ENCODE assay signal across 13 cellular contexts in the genomic region with DNA sequence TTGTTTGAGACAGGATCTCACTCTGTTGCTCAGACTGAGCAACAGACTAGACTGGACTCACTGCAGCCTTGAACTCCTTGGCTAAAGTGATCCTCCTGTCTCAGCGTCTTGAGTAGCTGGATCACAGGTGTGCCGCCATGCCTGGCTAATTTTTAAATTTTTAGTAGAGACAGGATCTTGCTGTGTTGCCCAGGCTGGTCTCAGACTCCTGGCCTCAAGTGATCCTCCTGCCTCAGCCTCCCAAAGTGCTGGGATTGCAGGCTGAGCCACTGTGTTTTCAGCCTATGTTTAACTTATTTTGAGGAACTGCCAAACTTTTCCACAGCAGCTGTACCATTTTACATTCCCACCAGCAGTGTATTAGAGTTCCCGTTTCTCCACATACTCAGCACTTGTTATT. TPM values are rescaled to one million over a fixed set of nuclear protein-coding genes. Genes with fewer than 3 reads are reported as not detected.
DNase-seq lines count a peak whose midpoint lies in the region; ATAC-seq and TF ChIP-seq lines count a peak whose summit lies in the region.
"Had no signal": no experiment of that assay in that cellular context is flagged by ENCODE, and none has a peak within 500 bp of the region (broad histone marks: within the 10 kb centered on the region; RNA-seq: fewer than 3 reads in every experiment).

No MANE protein-coding gene starts in this region.

- H3K9me3 ChIP-seq in HEK293 (ENCODE audit: control insufficient read depth, insufficient read depth, low read depth, low read length), result no peaks in the 10 kb centered on the region
- H3K9me3 ChIP-seq: Caco-2, HAP-1 had no signal

- H3K36me3 ChIP-seq in HEK293 (ENCODE audit: control insufficient read depth in 2 of 2, insufficient read depth in 1 of 2, low read length in 2 of 2), result peaks cover 0 to 15% of the 10 kb centered on the region in 2 experiments; a peak in 2 of 3 replicates
- H3K36me3 ChIP-seq: HAP-1 had no signal

- no peak for DNase-seq in activated naive CD4-positive, alpha-beta T cell treated with anti-CD3 and anti-CD28 coated beads for 36 hours
- DNase-seq in activated naive CD4-positive, alpha-beta T cell (lab: John Stamatoyannopoulos, UW), result no peak
- DNase-seq in GM10266 (ENCODE audit: extremely low spot score) (no peak), middle frontal gyrus (ENCODE audit: extremely low spot score, low spot score) (no peak)
- DNase-seq: BE2C; C1 segment of cervical spinal cord; Caco-2; CD4-positive, alpha-beta T cell; GM23248 had no signal

- POLR2A ChIA-PET in HEK293 (lab: Yijun Ruan, JAX), result no interaction called here

- intact Hi-C loops in activated naive CD4-positive, alpha-beta T cell treated with anti-CD3 and anti-CD28 coated beads for 36 hours (cut with micrococcal nuclease), result no loop called here

- CTCF ChIA-PET in activated naive CD4-positive, alpha-beta T cell treated with anti-CD3 and anti-CD28 coated beads for 36 hours (lab: Charles Lee), result no interaction called here
- CTCF ChIA-PET in HEK293 (lab: Yijun Ruan, JAX), result interaction anchor here (0.7 kb wide), 1 partner anchor 522 kb away, joined by 3 read pairs; no protein-coding TSS in a partner anchor

- H3K27ac ChIP-seq in HEK293 (ENCODE audit: extremely low read depth, low read depth, low read length), result no peak overlapping the region
- H3K27ac ChIP-seq: GM23248 had no signal

- no peak overlapping the region for H3K4me3 ChIP-seq in HEK293 (ENCODE audit: low read depth, low read length)
- H3K4me3 ChIP-seq: GM23248, HAP-1 had no signal

- H3K4me3 Mint-ChIP-seq in activated naive CD4-positive, alpha-beta T cell treated with anti-CD3 and anti-CD28 coated beads for 36 hours, result no peak overlapping the region
- peak overlapping the region; percentile 21 for H3K4me3 Mint-ChIP-seq in activated T-helper 17 cell treated with anti-CD3 and anti-CD28 coated beads, Interleukin-2, amount 50 U/mL, for 72 hours
- H3K4me3 Mint-ChIP-seq: CD4-positive, alpha-beta T cell; IgD-negative memory B cell had no signal

- peaks cover 47% of the 10 kb centered on the region for H3K36me3 Mint-ChIP-seq in activated naive CD4-positive, alpha-beta T cell treated with anti-CD3 and anti-CD28 coated beads for 36 hours (ENCODE audit: low read depth)
- peaks cover 87% of the 10 kb centered on the region for H3K36me3 Mint-ChIP-seq in activated T-helper 17 cell treated with anti-CD3 and anti-CD28 coated beads, Interleukin-2, amount 50 U/mL, for 72 hours (ENCODE audit: low read depth)

- TF ChIP-seq CTCF in HEK293 (tag by site-specific recombination; IDR thresholded peaks at IDR 0.05), result no peak
- TF ChIP-seq CTCF in GM10266 (IDR thresholded peaks at IDR 0.05; ENCODE audit: control insufficient read depth, insufficient read depth, low read depth, missing control alignments), result no peak

- peaks cover 87% of the 10 kb centered on the region for H3K4me1 Mint-ChIP-seq in activated naive CD4-positive, alpha-beta T cell treated with anti-CD3 and anti-CD28 coated beads for 36 hours (ENCODE audit: low read depth)
- peaks cover 63% of the 10 kb centered on the region for H3K4me1 Mint-ChIP-seq in activated T-helper 17 cell treated with anti-CD3 and anti-CD28 coated beads, Interleukin-2, amount 50 U/mL, for 72 hours

- no peak for ATAC-seq in activated T-helper 17 cell treated with anti-CD3 and anti-CD28 coated beads, Interleukin-2, amount 50 U/mL, for 72 hours (replicated peaks)

- H3K4me1 ChIP-seq in HEK293 (ENCODE audit: control insufficient read depth, insufficient read depth, low read length), result peaks cover 10% of the 10 kb centered on the region; the same call in 1 of the 2 replicates
- H3K4me1 ChIP-seq: Caco-2 had no signal

- peaks cover 1% of the 10 kb centered on the region for H3K9me3 Mint-ChIP-seq in activated naive CD4-positive, alpha-beta T cell treated with anti-CD3 and anti-CD28 coated beads for 36 hours
- no peaks in the 10 kb centered on the region for H3K9me3 Mint-ChIP-seq in activated T-helper 17 cell treated with anti-CD3 and anti-CD28 coated beads, Interleukin-2, amount 50 U/mL, for 72 hours
- H3K9me3 Mint-ChIP-seq: CD4-positive, alpha-beta T cell had no signal

- no peaks in the 10 kb centered on the region for H3K27me3 Mint-ChIP-seq in activated naive CD4-positive, alpha-beta T cell treated with anti-CD3 and anti-CD28 coated beads for 36 hours (ENCODE audit: low read depth)
- no peaks in the 10 kb centered on the region for H3K27me3 Mint-ChIP-seq in activated T-helper 17 cell treated with anti-CD3 and anti-CD28 coated beads, Interleukin-2, amount 50 U/mL, for 72 hours
- H3K27me3 Mint-ChIP-seq: CD4-positive, alpha-beta T cell; IgD-negative memory B cell had no signal

- peak overlapping the region; percentile 25 for H3K27ac Mint-ChIP-seq in activated naive CD4-positive, alpha-beta T cell treated with anti-CD3 and anti-CD28 coated beads for 36 hours
- H3K27ac Mint-ChIP-seq in activated T-helper 17 cell treated with anti-CD3 and anti-CD28 coated beads, Interleukin-2, amount 50 U/mL, for 72 hours, result no peak overlapping the region
- H3K27ac Mint-ChIP-seq: CD4-positive, alpha-beta T cell; IgD-negative memory B cell had no signal

TF ChIP-seq in HEK293, 187 proteins besides CTCF, POLR2A, EP300 and RAD21:
- TF ChIP-seq ZNF548 (tag by site-specific recombination; IDR thresholded peaks at IDR 0.05), result no peak
- peak; percentile 64 for TF ChIP-seq ZNF121 (tag by site-specific recombination; IDR thresholded peaks at IDR 0.05)

RNA-seq across cellular contexts. Expression of gene NDFIP1, which starts 16.8 kb away (rescaled TPM):
- total RNA-seq in activated naive CD4-positive, alpha-beta T cell treated with anti-CD3 and anti-CD28 coated beads for 36 hours, result 100 to 1,000 TPM; 103 to 104 TPM
- 100 to 1,000 TPM in 1 of 2 donors, 10 to 100 TPM in 1; 35.0 to 101 TPM for total RNA-seq in activated T-helper 17 cell treated with anti-CD3 and anti-CD28 coated beads, Interleukin-2, amount 50 U/mL, for 72 hours
